8 cellular contexts compared by ENCODE assay signal in genomic region chr15:69074011-69074842, GRCh38. TPM values are rescaled to one million over a fixed set of nuclear protein-coding genes. Genes with fewer than 3 reads are reported as not detected.
DNase-seq lines count a peak whose midpoint lies in the region; ATAC-seq and TF ChIP-seq lines count a peak whose summit lies in the region.

No MANE protein-coding gene starts in this region.

- H3K27ac ChIP-seq in ectodermal cell (ENCODE audit: insufficient read depth, low read depth, low read length, poor library complexity, severe bottlenecking), result no peak overlapping the region
- no peak overlapping the region for H3K27ac ChIP-seq in mesenchymal stem cell (ENCODE audit: low read length, poor library complexity, severe bottlenecking)
- H3K27ac ChIP-seq in urinary bladder (ENCODE audit: low read depth), result no peak overlapping the region

- CTCF ChIA-PET in AG04449 (lab: Yijun Ruan, JAX), result interaction anchor here (0.7 to 2.0 kb wide), 5 partner anchors 15 to 320 kb away, joined by 3 to 7 read pairs (median 4); no protein-coding TSS in a partner anchor

- peak overlapping the region; percentile 91 for H2AFZ ChIP-seq in mesenchymal stem cell (ENCODE audit: low read depth, low read length)

- no peak for ATAC-seq in HG03175 (IDR thresholded peaks at IDR 0.05; ENCODE audit: unreplicated experiment)

- H3K9me3 ChIP-seq in ectodermal cell (ENCODE audit: control insufficient read depth, low read length), result no peaks in the 10 kb centered on the region
- no peaks in the 10 kb centered on the region for H3K9me3 ChIP-seq in mesenchymal stem cell (ENCODE audit: control insufficient read depth, low read length)

- peaks cover 6% of the 10 kb centered on the region for H3K4me1 ChIP-seq in ectodermal cell (ENCODE audit: control insufficient read depth, insufficient read depth, low read length)
- H3K4me1 ChIP-seq in mesenchymal stem cell (ENCODE audit: control insufficient read depth, insufficient read depth, low read depth, low read length), result peaks cover 3% of the 10 kb centered on the region
- H3K4me1 ChIP-seq in urinary bladder (ENCODE audit: insufficient read depth), result no peaks in the 10 kb centered on the region

- peak overlapping the region; percentile 15 for H2BK15ac ChIP-seq in mesenchymal stem cell (ENCODE audit: low read depth, poor library complexity, severe bottlenecking)

- no peak overlapping the region for H2BK5ac ChIP-seq in mesenchymal stem cell (ENCODE audit: low read depth, low read length, poor library complexity, severe bottlenecking)

- DNase-seq in AG04449 (ENCODE audit: low read depth, low spot score) (no peak), HCEC 1CT (peak; percentile 59), NCI-H82 treated with DMSO at 0.1 percent for 48 hours (lab: John Stamatoyannopoulos, UW; ENCODE audit: unreplicated experiment) (peak; percentile 55), mesenchymal stem cell (peak; percentile 68), Kasumi-1 (lab: John Stamatoyannopoulos, UW) (no peak)

- H2BK12ac ChIP-seq in mesenchymal stem cell (ENCODE audit: low read length in 2 of 2), result no peak overlapping the region

- no peak for TF ChIP-seq CTCF in AG04449 (IDR thresholded peaks at IDR 0.05; ENCODE audit: insufficient read depth, low read length, missing control alignments)

- no peaks in the 10 kb centered on the region for H3K79me1 ChIP-seq in mesenchymal stem cell (replicated peaks; ENCODE audit: low read length, poor library complexity, severe bottlenecking)

- peak overlapping the region in 1 of 2 experiments; percentile 53 for H3K23ac ChIP-seq in mesenchymal stem cell (ENCODE audit: low read length in 2 of 2)

- H3K27me3 ChIP-seq in ectodermal cell (ENCODE audit: control insufficient read depth, insufficient read depth, low read length, poor library complexity, severe bottlenecking) (peaks cover 31% of the 10 kb centered on the region), mesenchymal stem cell (ENCODE audit: control insufficient read depth in 1 of 2, insufficient read depth in 1 of 2, low read length in 2 of 2) (peaks cover 3 to 9% of the 10 kb centered on the region in 2 experiments)

- peak overlapping the region; percentile 76 for H3K4me3 ChIP-seq in AG04449 (ENCODE audit: low read depth, low read length)
- H3K4me3 ChIP-seq in ectodermal cell (ENCODE audit: insufficient read depth, low read depth, low read length), result peak overlapping the region; percentile 62
- H3K4me3 ChIP-seq in mesenchymal stem cell (ENCODE audit: insufficient read depth in 1 of 2, low read depth in 1 of 2, low read length in 2 of 2), result peak overlapping the region; percentile 62 to 90
- peak overlapping the region; percentile 52 for H3K4me3 ChIP-seq in urinary bladder (ENCODE audit: low read depth, low read length)

- peak overlapping the region; percentile 2 for H2BK120ac ChIP-seq in mesenchymal stem cell (ENCODE audit: low read depth, low read length)

- WGBS in ectodermal cell, 2 experiments, result 1% methylated on average over 44 of the region's 44 CpGs
- under 1% methylated on average over 41 of the region's 44 CpGs for WGBS in mesenchymal stem cell
- 2% methylated on average over 44 of the region's 44 CpGs for WGBS in urinary bladder

- peak overlapping the region; percentile 81 for H3K4me2 ChIP-seq in mesenchymal stem cell (ENCODE audit: low read length, poor library complexity, severe bottlenecking)

- no peak overlapping the region for H2AK5ac ChIP-seq in mesenchymal stem cell (ENCODE audit: low read length, severe bottlenecking)

- peak overlapping the region in 1 of 2 experiments; percentile 76 for H3K14ac ChIP-seq in mesenchymal stem cell (ENCODE audit: low read length in 2 of 2)

- peak overlapping the region; percentile 81 for H3K9ac ChIP-seq in mesenchymal stem cell (ENCODE audit: low read length)

- no peaks in the 10 kb centered on the region for H3K36me3 ChIP-seq in ectodermal cell (ENCODE audit: control insufficient read depth, insufficient read depth, low read length)
- no peaks in the 10 kb centered on the region for H3K36me3 ChIP-seq in mesenchymal stem cell (ENCODE audit: control insufficient read depth in 1 of 2, insufficient read depth in 2 of 2, low read depth in 1 of 2, low read length in 2 of 2)
- H3K36me3 ChIP-seq in urinary bladder (ENCODE audit: insufficient read depth), result no peaks in the 10 kb centered on the region

- peak overlapping the region; percentile 11 to 51 for H3K18ac ChIP-seq in mesenchymal stem cell (ENCODE audit: low read depth in 1 of 2, low read length in 2 of 2)

- POLR2A ChIA-PET in AG04449 (lab: Yijun Ruan, JAX), result no interaction called here

- peak overlapping the region; percentile 77 for H4K8ac ChIP-seq in mesenchymal stem cell (ENCODE audit: low read length)

- H3K4ac ChIP-seq in mesenchymal stem cell (ENCODE audit: low read depth in 1 of 2, low read length in 2 of 2), result peak overlapping the region in 1 of 2 experiments; percentile 59

- H4K91ac ChIP-seq in mesenchymal stem cell (ENCODE audit: low read length), result no peak overlapping the region

RNA-seq across cellular contexts. Expression of gene NOX5, which starts 59.7 kb away (rescaled TPM):
- polyA plus RNA-seq in ectodermal cell (2013, experiment 1 of 4), result not detected
- polyA plus RNA-seq in ectodermal cell (2013, experiment 2 of 4), result 0.04 TPM
- not detected for polyA plus RNA-seq in ectodermal cell (2013, experiment 3 of 4)
- polyA plus RNA-seq in ectodermal cell (2013, experiment 4 of 4), result 0.04 TPM
- 0.04 TPM for polyA plus RNA-seq in mesenchymal stem cell (2013, experiment 1 of 2)
- polyA plus RNA-seq in mesenchymal stem cell (2013, experiment 2 of 2), result 0.03 TPM
- total RNA-seq in urinary bladder, result 0.16 TPM
- polyA plus RNA-seq in urinary bladder, result 0.19 TPM

Comparison
In these comparisons a context has a peak if more than half of its experiments do, and no peak if none do; other contexts are left out.
1. DNase-seq: peak in HCEC 1CT (single experiment), NCI-H82 treated with DMSO at 0.1 percent for 48 hours (single experiment) and mesenchymal stem cell (single experiment); none in AG04449 (single experiment) and Kasumi-1 (0 of 2).
2. Peak in every context shown above with its lines, with median percentiles within 50 percentile points of each other: H3K4me3 ChIP-seq.